Comparison of ENCODE assay signal across 26 cellular contexts in the genomic region with DNA sequence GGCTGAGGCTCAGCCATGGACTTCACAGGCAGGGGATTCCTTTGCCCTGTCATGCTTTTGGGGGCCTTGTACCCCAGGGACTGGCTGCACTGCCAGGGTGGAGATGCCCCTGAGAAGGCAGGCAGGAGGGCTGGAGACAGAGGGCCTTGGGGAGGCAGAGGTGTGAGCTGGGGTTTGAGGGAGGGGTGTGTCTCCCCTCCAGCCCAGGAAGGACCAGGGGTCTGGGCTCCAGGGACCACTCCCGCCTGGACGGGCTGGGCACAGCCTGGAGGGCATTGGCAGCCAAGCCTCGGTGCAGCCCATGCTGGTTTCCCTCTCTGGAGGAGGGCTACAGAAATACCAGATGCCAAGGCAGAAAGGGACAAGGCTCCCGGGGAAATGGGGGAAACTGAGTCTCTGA. TPM values are rescaled to one million over a fixed set of nuclear protein-coding genes. Genes with fewer than 3 reads are reported as not detected.
"Had no signal": no experiment of that assay in that cellular context is flagged by ENCODE, and none has a peak within 500 bp of the region (broad histone marks: within the 10 kb centered on the region; RNA-seq: fewer than 3 reads in every experiment).

No MANE protein-coding gene starts in this region.

- H3K4me3 ChIP-seq: coronary artery, dorsolateral prefrontal cortex, esophagus muscularis mucosa, gastroesophageal sphincter, heart left ventricle, hepatocyte, left lung, lower lobe of right lung, mucosa of descending colon had no signal

- H3K36me3 ChIP-seq: esophagus muscularis mucosa, gastroesophageal sphincter, heart left ventricle, left lung, lower lobe of right lung had no signal

- H3K27me3 ChIP-seq: dorsolateral prefrontal cortex had no signal

- H3K27ac ChIP-seq: coronary artery, dorsolateral prefrontal cortex, esophagus muscularis mucosa, foreskin keratinocyte, gastroesophageal sphincter, heart left ventricle, hepatocyte, left lung, lower lobe of right lung had no signal

- H3K4me2 ChIP-seq: hepatocyte had no signal

- H3K4me1 ChIP-seq: foreskin keratinocyte had no signal

- H3K9me3 ChIP-seq: esophagus muscularis mucosa, gastroesophageal sphincter, heart left ventricle, left lung, lower lobe of right lung, mucosa of descending colon had no signal

- DNase-seq: dermis blood vessel endothelial cell; dorsolateral prefrontal cortex; effector CD4-positive, alpha-beta T cell; effector memory CD4-positive, alpha-beta T cell; foreskin keratinocyte; heart left ventricle; hypothalamus; immature natural killer cell; islet precursor cell; left cardiac atrium; left lung; left ventricle myocardium superior; lower lobe of right lung; mesenchymal stem cell; mucosa of descending colon had no signal

- ATAC-seq: foreskin keratinocyte, gastroesophageal sphincter, heart left ventricle, left cardiac atrium, left lung, left ventricle myocardium superior, lower lobe of right lung, mucosa of descending colon had no signal

- H2AFZ ChIP-seq: hepatocyte had no signal

- FAIRE-seq: colon, endothelial cell of umbilical vein, frontal cortex had no signal

RNA-seq across cellular contexts. Expression of a gene that starts 30.0 kb away (rescaled TPM):
- total RNA-seq: dermis blood vessel endothelial cell, endothelial cell of umbilical vein, epithelial cell of proximal tubule, foreskin keratinocyte, lower lobe of right lung, lung microvascular endothelial cell, mesenteric fat pad, myocyte had no signal
- polyA plus RNA-seq: endothelial cell of umbilical vein, foreskin keratinocyte, immature natural killer cell had no signal
